In the genomic region with DNA sequence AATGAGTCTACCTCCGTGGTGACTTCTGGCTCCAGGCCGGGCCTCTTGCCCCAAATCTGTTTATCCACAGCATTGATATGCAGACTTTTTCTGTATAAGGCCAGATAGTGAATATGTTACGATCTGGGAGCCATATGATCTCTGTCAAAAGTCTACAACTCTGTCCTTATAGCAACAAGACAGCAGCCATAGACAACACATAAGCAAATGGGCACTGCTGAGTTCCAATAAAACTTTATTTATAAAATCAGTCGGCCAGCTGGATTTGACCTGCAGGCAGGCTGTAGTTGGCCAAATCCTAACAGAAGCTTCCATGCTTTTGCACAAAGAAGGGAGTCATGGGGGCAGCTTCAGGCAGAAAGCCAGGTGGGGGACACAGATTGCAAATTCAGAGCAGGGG, we compare ENCODE assay signal across 1 cellular context.
TF ChIP-seq lines count a peak whose summit lies in the region.

No MANE protein-coding gene starts in this region.

TF ChIP-seq in K562, 482 proteins besides CTCF, POLR2A, EP300 and RAD21:
- no peak for TF ChIP-seq NCOA1 (IDR thresholded peaks at IDR 0.05; ENCODE audit: low read depth)
- TF ChIP-seq ZBTB8A (IDR thresholded peaks at IDR 0.05; ENCODE audit: partially characterized antibody), result no peak
- TF ChIP-seq BACH1 (tag; IDR thresholded peaks at IDR 0.05), result no peak
- TF ChIP-seq, protein P1, sequence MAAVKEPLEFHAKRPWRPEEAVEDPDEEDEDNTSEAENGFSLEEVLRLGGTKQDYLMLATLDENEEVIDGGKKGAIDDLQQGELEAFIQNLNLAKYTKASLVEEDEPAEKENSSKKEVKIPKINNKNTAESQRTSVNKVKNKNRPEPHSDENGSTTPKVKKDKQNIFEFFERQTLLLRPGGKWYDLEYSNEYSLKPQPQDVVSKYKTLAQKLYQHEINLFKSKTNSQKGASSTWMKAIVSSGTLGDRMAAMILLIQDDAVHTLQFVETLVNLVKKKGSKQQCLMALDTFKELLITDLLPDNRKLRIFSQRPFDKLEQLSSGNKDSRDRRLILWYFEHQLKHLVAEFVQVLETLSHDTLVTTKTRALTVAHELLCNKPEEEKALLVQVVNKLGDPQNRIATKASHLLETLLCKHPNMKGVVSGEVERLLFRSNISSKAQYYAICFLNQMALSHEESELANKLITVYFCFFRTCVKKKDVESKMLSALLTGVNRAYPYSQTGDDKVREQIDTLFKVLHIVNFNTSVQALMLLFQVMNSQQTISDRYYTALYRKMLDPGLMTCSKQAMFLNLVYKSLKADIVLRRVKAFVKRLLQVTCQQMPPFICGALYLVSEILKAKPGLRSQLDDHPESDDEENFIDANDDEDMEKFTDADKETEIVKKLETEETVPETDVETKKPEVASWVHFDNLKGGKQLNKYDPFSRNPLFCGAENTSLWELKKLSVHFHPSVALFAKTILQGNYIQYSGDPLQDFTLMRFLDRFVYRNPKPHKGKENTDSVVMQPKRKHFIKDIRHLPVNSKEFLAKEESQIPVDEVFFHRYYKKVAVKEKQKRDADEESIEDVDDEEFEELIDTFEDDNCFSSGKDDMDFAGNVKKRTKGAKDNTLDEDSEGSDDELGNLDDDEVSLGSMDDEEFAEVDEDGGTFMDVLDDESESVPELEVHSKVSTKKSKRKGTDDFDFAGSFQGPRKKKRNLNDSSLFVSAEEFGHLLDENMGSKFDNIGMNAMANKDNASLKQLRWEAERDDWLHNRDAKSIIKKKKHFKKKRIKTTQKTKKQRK (IDR thresholded peaks at IDR 0.05; ENCODE audit: borderline replicate concordance, low read depth, low read length), result no peak
- no peak for TF ChIP-seq CREB3 (tag; conservative IDR thresholded peaks at IDR 0.05; ENCODE audit: low read depth)
- no peak for TF ChIP-seq ZNF311 (CRISPR knock-in tag; IDR thresholded peaks at IDR 0.05)
- TF ChIP-seq, protein P2, sequence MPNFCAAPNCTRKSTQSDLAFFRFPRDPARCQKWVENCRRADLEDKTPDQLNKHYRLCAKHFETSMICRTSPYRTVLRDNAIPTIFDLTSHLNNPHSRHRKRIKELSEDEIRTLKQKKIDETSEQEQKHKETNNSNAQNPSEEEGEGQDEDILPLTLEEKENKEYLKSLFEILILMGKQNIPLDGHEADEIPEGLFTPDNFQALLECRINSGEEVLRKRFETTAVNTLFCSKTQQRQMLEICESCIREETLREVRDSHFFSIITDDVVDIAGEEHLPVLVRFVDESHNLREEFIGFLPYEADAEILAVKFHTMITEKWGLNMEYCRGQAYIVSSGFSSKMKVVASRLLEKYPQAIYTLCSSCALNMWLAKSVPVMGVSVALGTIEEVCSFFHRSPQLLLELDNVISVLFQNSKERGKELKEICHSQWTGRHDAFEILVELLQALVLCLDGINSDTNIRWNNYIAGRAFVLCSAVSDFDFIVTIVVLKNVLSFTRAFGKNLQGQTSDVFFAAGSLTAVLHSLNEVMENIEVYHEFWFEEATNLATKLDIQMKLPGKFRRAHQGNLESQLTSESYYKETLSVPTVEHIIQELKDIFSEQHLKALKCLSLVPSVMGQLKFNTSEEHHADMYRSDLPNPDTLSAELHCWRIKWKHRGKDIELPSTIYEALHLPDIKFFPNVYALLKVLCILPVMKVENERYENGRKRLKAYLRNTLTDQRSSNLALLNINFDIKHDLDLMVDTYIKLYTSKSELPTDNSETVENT (CRISPR knock-in tag; IDR thresholded peaks at IDR 0.05), result no peak
- no peak for TF ChIP-seq XRCC4 (IDR thresholded peaks at IDR 0.05; ENCODE audit: extremely low read depth, insufficient read depth, insufficient read length)
- TF ChIP-seq, protein P3, sequence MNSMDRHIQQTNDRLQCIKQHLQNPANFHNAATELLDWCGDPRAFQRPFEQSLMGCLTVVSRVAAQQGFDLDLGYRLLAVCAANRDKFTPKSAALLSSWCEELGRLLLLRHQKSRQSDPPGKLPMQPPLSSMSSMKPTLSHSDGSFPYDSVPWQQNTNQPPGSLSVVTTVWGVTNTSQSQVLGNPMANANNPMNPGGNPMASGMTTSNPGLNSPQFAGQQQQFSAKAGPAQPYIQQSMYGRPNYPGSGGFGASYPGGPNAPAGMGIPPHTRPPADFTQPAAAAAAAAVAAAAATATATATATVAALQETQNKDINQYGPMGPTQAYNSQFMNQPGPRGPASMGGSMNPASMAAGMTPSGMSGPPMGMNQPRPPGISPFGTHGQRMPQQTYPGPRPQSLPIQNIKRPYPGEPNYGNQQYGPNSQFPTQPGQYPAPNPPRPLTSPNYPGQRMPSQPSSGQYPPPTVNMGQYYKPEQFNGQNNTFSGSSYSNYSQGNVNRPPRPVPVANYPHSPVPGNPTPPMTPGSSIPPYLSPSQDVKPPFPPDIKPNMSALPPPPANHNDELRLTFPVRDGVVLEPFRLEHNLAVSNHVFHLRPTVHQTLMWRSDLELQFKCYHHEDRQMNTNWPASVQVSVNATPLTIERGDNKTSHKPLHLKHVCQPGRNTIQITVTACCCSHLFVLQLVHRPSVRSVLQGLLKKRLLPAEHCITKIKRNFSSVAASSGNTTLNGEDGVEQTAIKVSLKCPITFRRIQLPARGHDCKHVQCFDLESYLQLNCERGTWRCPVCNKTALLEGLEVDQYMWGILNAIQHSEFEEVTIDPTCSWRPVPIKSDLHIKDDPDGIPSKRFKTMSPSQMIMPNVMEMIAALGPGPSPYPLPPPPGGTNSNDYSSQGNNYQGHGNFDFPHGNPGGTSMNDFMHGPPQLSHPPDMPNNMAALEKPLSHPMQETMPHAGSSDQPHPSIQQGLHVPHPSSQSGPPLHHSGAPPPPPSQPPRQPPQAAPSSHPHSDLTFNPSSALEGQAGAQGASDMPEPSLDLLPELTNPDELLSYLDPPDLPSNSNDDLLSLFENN (IDR thresholded peaks at IDR 0.05; ENCODE audit: low read depth in 2 of 2, low read length in 2 of 2), result no peak
- TF ChIP-seq, protein P4, sequence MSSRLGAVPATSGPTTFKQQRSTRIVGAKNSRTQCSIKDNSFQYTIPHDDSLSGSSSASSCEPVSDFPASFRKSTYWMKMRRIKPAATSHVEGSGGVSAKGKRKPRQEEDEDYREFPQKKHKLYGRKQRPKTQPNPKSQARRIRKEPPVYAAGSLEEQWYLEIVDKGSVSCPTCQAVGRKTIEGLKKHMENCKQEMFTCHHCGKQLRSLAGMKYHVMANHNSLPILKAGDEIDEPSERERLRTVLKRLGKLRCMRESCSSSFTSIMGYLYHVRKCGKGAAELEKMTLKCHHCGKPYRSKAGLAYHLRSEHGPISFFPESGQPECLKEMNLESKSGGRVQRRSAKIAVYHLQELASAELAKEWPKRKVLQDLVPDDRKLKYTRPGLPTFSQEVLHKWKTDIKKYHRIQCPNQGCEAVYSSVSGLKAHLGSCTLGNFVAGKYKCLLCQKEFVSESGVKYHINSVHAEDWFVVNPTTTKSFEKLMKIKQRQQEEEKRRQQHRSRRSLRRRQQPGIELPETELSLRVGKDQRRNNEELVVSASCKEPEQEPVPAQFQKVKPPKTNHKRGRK (tag; IDR thresholded peaks at IDR 0.05), result no peak
- no peak for TF ChIP-seq COPS2 (conservative IDR thresholded peaks at IDR 0.05)
- no peak for TF ChIP-seq SPI1 (IDR thresholded peaks at IDR 0.05; ENCODE audit: borderline replicate concordance, low read depth, low read length)
- TF ChIP-seq ZNF253 (CRISPR knock-in tag; conservative IDR thresholded peaks at IDR 0.05), result no peak
- TF ChIP-seq ZNF79 (CRISPR knock-in tag; IDR thresholded peaks at IDR 0.05; ENCODE audit: low read depth), result no peak
- TF ChIP-seq PHF20 (IDR thresholded peaks at IDR 0.05; ENCODE audit: partially characterized antibody), result no peak
- no peak for TF ChIP-seq ZNF717 (CRISPR knock-in tag; IDR thresholded peaks at IDR 0.05)
- TF ChIP-seq, protein P5, sequence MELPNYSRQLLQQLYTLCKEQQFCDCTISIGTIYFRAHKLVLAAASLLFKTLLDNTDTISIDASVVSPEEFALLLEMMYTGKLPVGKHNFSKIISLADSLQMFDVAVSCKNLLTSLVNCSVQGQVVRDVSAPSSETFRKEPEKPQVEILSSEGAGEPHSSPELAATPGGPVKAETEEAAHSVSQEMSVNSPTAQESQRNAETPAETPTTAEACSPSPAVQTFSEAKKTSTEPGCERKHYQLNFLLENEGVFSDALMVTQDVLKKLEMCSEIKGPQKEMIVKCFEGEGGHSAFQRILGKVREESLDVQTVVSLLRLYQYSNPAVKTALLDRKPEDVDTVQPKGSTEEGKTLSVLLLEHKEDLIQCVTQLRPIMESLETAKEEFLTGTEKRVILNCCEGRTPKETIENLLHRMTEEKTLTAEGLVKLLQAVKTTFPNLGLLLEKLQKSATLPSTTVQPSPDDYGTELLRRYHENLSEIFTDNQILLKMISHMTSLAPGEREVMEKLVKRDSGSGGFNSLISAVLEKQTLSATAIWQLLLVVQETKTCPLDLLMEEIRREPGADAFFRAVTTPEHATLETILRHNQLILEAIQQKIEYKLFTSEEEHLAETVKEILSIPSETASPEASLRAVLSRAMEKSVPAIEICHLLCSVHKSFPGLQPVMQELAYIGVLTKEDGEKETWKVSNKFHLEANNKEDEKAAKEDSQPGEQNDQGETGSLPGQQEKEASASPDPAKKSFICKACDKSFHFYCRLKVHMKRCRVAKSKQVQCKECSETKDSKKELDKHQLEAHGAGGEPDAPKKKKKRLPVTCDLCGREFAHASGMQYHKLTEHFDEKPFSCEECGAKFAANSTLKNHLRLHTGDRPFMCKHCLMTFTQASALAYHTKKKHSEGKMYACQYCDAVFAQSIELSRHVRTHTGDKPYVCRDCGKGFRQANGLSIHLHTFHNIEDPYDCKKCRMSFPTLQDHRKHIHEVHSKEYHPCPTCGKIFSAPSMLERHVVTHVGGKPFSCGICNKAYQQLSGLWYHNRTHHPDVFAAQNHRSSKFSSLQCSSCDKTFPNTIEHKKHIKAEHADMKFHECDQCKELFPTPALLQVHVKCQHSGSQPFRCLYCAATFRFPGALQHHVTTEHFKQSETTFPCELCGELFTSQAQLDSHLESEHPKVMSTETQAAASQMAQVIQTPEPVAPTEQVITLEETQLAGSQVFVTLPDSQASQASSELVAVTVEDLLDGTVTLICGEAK (IDR thresholded peaks at IDR 0.05), result peak; percentile 96
- TF ChIP-seq, protein P5 (CRISPR knock-in tag; IDR thresholded peaks at IDR 0.05), result peak; percentile 92
- TF ChIP-seq, protein P6, sequence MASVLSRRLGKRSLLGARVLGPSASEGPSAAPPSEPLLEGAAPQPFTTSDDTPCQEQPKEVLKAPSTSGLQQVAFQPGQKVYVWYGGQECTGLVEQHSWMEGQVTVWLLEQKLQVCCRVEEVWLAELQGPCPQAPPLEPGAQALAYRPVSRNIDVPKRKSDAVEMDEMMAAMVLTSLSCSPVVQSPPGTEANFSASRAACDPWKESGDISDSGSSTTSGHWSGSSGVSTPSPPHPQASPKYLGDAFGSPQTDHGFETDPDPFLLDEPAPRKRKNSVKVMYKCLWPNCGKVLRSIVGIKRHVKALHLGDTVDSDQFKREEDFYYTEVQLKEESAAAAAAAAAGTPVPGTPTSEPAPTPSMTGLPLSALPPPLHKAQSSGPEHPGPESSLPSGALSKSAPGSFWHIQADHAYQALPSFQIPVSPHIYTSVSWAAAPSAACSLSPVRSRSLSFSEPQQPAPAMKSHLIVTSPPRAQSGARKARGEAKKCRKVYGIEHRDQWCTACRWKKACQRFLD (CRISPR knock-in tag; IDR thresholded peaks at IDR 0.05), result 0 out of 2 replicates have a peak, but pooled peaks have one; percentile 50
